19 cellular contexts compared by ENCODE assay signal in genomic region chr2:43077876-43078275, GRCh38.
DNase-seq lines count a peak whose midpoint lies in the region; ATAC-seq, FAIRE-seq and TF ChIP-seq lines count a peak whose summit lies in the region.
"Had no signal": no experiment of that assay in that cellular context is flagged by ENCODE, and none has a peak within 500 bp of the region (broad histone marks: within the 10 kb centered on the region; RNA-seq: fewer than 3 reads in every experiment).

No MANE protein-coding gene starts in this region.

- no peak overlapping the region for H3K4me2 ChIP-seq in GM12878 (ENCODE audit: control insufficient read depth, insufficient read depth)

- H3K27me3 Mint-ChIP-seq in naive thymus-derived CD4-positive, alpha-beta T cell, result no peaks in the 10 kb centered on the region
- no peaks in the 10 kb centered on the region for H3K27me3 Mint-ChIP-seq in activated T-cell treated with anti-CD3 and anti-CD28 coated beads, Interleukin-2, amount 50 U/mL, for 4 hours (ENCODE audit: low read depth)

- H3K27ac ChIP-seq in left ventricle myocardium inferior (replicated peaks) (peak overlapping the region; percentile 10), GM12878 (ENCODE audit: control insufficient read depth, insufficient read depth) (no peak overlapping the region)
- H3K27ac ChIP-seq in naive thymus-derived CD4-positive, alpha-beta T cell (ENCODE audit: low read depth, low read length), result no peak overlapping the region
- H3K27ac ChIP-seq: C4-2B, SK-N-MC had no signal

- no peak for TF ChIP-seq EP300 in GM12878 (IDR thresholded peaks at IDR 0.05; ENCODE audit: borderline replicate concordance in 1 of 2, control insufficient read depth in 1 of 2, low read depth in 2 of 2, low read length in 2 of 2)

- CTCF ChIA-PET in GM12878 (lab: Yijun Ruan, JAX), result interaction anchor here (0.7 kb wide), 1 partner anchor 39 kb away, joined by 3 read pairs; no protein-coding TSS in a partner anchor
- CTCF ChIA-PET in naive thymus-derived CD4-positive, alpha-beta T cell (lab: Charles Lee), result interaction anchor here (1.6 kb wide), 1 partner anchor 152 kb away, joined by 4 read pairs; no protein-coding TSS in a partner anchor

- H4K20me1 ChIP-seq in GM12878 (ENCODE audit: control insufficient read depth, insufficient read depth), result no peaks in the 10 kb centered on the region

- no peak overlapping the region for H3K4me3 Mint-ChIP-seq in naive thymus-derived CD4-positive, alpha-beta T cell
- H3K4me3 Mint-ChIP-seq in activated T-cell treated with anti-CD3 and anti-CD28 coated beads, Interleukin-2, amount 50 U/mL, for 4 hours, result no peak overlapping the region

- POLR2A ChIA-PET in GM12878 (lab: Charles Lee), result no interaction called here
- POLR2A ChIA-PET in naive thymus-derived CD4-positive, alpha-beta T cell (lab: Charles Lee), result no interaction called here

- no peak overlapping the region for H3K9ac ChIP-seq in GM12878 (ENCODE audit: control insufficient read depth, insufficient read depth, low read length)

- 0% methylated on average over 1 of the region's 1 CpG for WGBS in GM12878 (ENCODE audit: insufficient coverage, insufficient replicate concordance, low lambda C conversion rate, missing lambda C conversion rate)

- H3K9me3 ChIP-seq in left ventricle myocardium inferior (replicated peaks) (no peaks in the 10 kb centered on the region), GM12878 (replicated peaks; ENCODE audit: control insufficient read depth, insufficient read depth, low read length) (no peaks in the 10 kb centered on the region)
- no peaks in the 10 kb centered on the region for H3K9me3 ChIP-seq in naive thymus-derived CD4-positive, alpha-beta T cell (ENCODE audit: control insufficient read depth in 2 of 3, low read length in 3 of 3)

- H3K4me1 Mint-ChIP-seq in naive thymus-derived CD4-positive, alpha-beta T cell, result peaks cover 9 to 23% (median 18%) of the 10 kb centered on the region in 7 donors
- peaks cover 3% of the 10 kb centered on the region for H3K4me1 Mint-ChIP-seq in activated T-cell treated with anti-CD3 and anti-CD28 coated beads, Interleukin-2, amount 50 U/mL, for 4 hours (ENCODE audit: low read depth)

- H2AFZ ChIP-seq in GM12878 (ENCODE audit: control insufficient read depth, low read depth, low read length), result no peak overlapping the region

- DNase-seq in left ventricle myocardium inferior (no peak), left cardiac atrium (no peak), GM12878 (ENCODE audit: low read depth, low spot score) (no peak), iPS-NIHi11 (ENCODE audit: low spot score) (no peak), HuH-7.5 (ENCODE audit: low spot score) (no peak), DMS79 treated with DMSO at 0.1 percent for 48 hours (lab: John Stamatoyannopoulos, UW) (no peak)
- no peak for DNase-seq in naive thymus-derived CD4-positive, alpha-beta T cell
- DNase-seq in activated T-cell treated with anti-CD3 and anti-CD28 coated beads, Interleukin-2, amount 50 U/mL, for 4 hours, result no peak
- DNase-seq: GDM1, NCI-H1105, NCI-H146, NCI-H2029, NCI-H524 treated with DMSO at 0.1 percent for 48 hours, Right ventricle myocardium superior had no signal

- H3K36me3 Mint-ChIP-seq in naive thymus-derived CD4-positive, alpha-beta T cell, result peaks cover 0 to 3% (median 0%) of the 10 kb centered on the region in 5 donors
- H3K36me3 Mint-ChIP-seq in activated T-cell treated with anti-CD3 and anti-CD28 coated beads, Interleukin-2, amount 50 U/mL, for 4 hours (ENCODE audit: insufficient read depth), result no peaks in the 10 kb centered on the region

- H3K79me2 ChIP-seq in GM12878 (ENCODE audit: control insufficient read depth, insufficient read depth, low read length), result no peaks in the 10 kb centered on the region

- H3K36me3 ChIP-seq in left ventricle myocardium inferior (no peaks in the 10 kb centered on the region), GM12878 (ENCODE audit: control insufficient read depth in 2 of 2, insufficient read depth in 2 of 2, low read length in 1 of 2) (no peaks in the 10 kb centered on the region)
- no peaks in the 10 kb centered on the region for H3K36me3 ChIP-seq in naive thymus-derived CD4-positive, alpha-beta T cell (ENCODE audit: control insufficient read depth in 2 of 3, insufficient read depth in 3 of 3, low read length in 3 of 3)

- RAD21 ChIA-PET in GM12878 (lab: Charles Lee; ENCODE audit: unreplicated experiment), result no interaction called here

- no peak for TF ChIP-seq POLR2A in GM12878 (IDR thresholded peaks at IDR 0.05; ENCODE audit: low read depth, low read length)

- in situ Hi-C loops in GM12878 (cut with MboI), result no loop called here

- H3K9me3 Mint-ChIP-seq in naive thymus-derived CD4-positive, alpha-beta T cell, result no peaks in the 10 kb centered on the region
- no peaks in the 10 kb centered on the region for H3K9me3 Mint-ChIP-seq in activated T-cell treated with anti-CD3 and anti-CD28 coated beads, Interleukin-2, amount 50 U/mL, for 4 hours

- no peak for TF ChIP-seq RAD21 in GM12878 (IDR thresholded peaks at IDR 0.05; ENCODE audit: insufficient read depth, low read depth, low read length)

- no peak overlapping the region for H3K4me3 ChIP-seq in left ventricle myocardium inferior
- H3K4me3 ChIP-seq in GM12878, result no peak overlapping the region
- no peak overlapping the region for H3K4me3 ChIP-seq in naive thymus-derived CD4-positive, alpha-beta T cell (ENCODE audit: low read length)
- H3K4me3 ChIP-seq: SK-N-MC had no signal

- intact Hi-C loops in left ventricle myocardium inferior (cut with micrococcal nuclease), result no loop called here
- intact Hi-C loops in left cardiac atrium (cut with DNase I), result no loop called here
- intact Hi-C loops in GM12878 (cut with micrococcal nuclease; ENCODE audit: unreplicated experiment), result no loop called here
- intact Hi-C loops in naive thymus-derived CD4-positive, alpha-beta T cell (cut with micrococcal nuclease), result no loop called here

- TF ChIP-seq CTCF in left ventricle myocardium inferior (IDR thresholded peaks at IDR 0.05; ENCODE audit: borderline replicate concordance) (no peak), GM12878 (IDR thresholded peaks at IDR 0.05 in 2 of 3, conservative IDR thresholded peaks at IDR 0.05 in 1 of 3; ENCODE audit: control insufficient read depth in 2 of 3, extremely low read depth in 1 of 3, insufficient read depth in 1 of 3, low read depth in 3 of 3, low read length in 3 of 3) (no peak)

- ATAC-seq in left cardiac atrium (no peak), GM12878 (no peak)
- no peak for ATAC-seq in naive thymus-derived CD4-positive, alpha-beta T cell
- ATAC-seq in activated T-cell treated with anti-CD3 and anti-CD28 coated beads, Interleukin-2, amount 50 U/mL, for 4 hours, result no peak
- ATAC-seq: HCT116 had no signal

- SMC1A ChIA-PET in GM12878 (lab: Charles Lee; ENCODE audit: uncharacterized antibody, unreplicated experiment), result interaction anchor here (0.5 to 1.3 kb wide), 3 partner anchors 27 to 252 kb away, joined by 3 to 5 read pairs (median 4); no protein-coding TSS in a partner anchor

- H3K27me3 ChIP-seq in left ventricle myocardium inferior (ENCODE audit: low read depth) (no peaks in the 10 kb centered on the region), GM12878 (replicated peaks in 1 of 2; ENCODE audit: control insufficient read depth in 2 of 2, insufficient read depth in 2 of 2, low read length in 1 of 2) (no peaks in the 10 kb centered on the region)
- H3K27me3 ChIP-seq in naive thymus-derived CD4-positive, alpha-beta T cell (ENCODE audit: control insufficient read depth in 2 of 2, insufficient read depth in 2 of 2, low read length in 2 of 2), result no peaks in the 10 kb centered on the region

- H3K4me1 ChIP-seq in left ventricle myocardium inferior, result peaks cover 82% of the 10 kb centered on the region
- H3K4me1 ChIP-seq in GM12878 (ENCODE audit: control insufficient read depth, insufficient read depth, low read length), result no peaks in the 10 kb centered on the region
- no peaks in the 10 kb centered on the region for H3K4me1 ChIP-seq in naive thymus-derived CD4-positive, alpha-beta T cell (ENCODE audit: control insufficient read depth in 2 of 2, insufficient read depth in 2 of 2, low read length in 2 of 2)

- BruUV-seq in GM12878 (replicated peaks; lab: Mats Ljungman, UMichigan), result no TSS peak

- FAIRE-seq in GM12878 (lab: Jason Lieb, UNC), result peak; percentile 13
- FAIRE-seq: H1, RCC 7860 had no signal

- H3K27ac Mint-ChIP-seq in naive thymus-derived CD4-positive, alpha-beta T cell, result peak overlapping the region in 5 of 9 donors; percentile 1 to 16 (median 5)

TF ChIP-seq in GM12878, 131 proteins besides CTCF, POLR2A, EP300 and RAD21 (continues in another document):
- no peak for TF ChIP-seq ZNF592 (IDR thresholded peaks at IDR 0.05)
